11 cellular contexts compared by ENCODE assay signal in the genomic region with DNA sequence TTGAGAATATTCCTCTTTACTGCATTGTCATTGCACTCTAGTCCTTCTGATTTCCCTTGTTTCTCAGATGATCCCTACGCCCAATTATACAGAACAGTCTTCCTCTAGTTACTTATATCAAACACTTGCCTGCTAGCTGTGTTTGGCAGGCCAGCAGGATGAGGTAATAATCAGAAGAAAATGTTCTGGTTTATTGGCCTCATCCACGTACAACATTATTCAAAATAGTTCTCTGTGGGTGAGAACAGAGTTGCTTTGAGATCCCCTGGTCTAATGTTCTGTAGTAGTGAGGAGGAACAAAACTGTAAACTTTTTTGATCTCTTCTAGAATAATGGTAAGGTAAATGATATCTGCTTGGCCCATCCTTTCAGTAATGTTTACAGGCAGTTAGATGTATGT. TPM values are rescaled to one million over a fixed set of nuclear protein-coding genes. Genes with fewer than 3 reads are reported as not detected.
DNase-seq lines count a peak whose midpoint lies in the region; ATAC-seq and FAIRE-seq lines count a peak whose summit lies in the region.
"Had no signal": no experiment of that assay in that cellular context is flagged by ENCODE, and none has a peak within 500 bp of the region (broad histone marks: within the 10 kb centered on the region; RNA-seq: fewer than 3 reads in every experiment).

No MANE protein-coding gene starts in this region.

- intact Hi-C loops in left cardiac atrium (cut with DNase I) = loop anchor here (5.0 to 10.0 kb wide), 3 partner anchors 111 to 396 kb away; no protein-coding TSS in a partner anchor

- H3K27ac ChIP-seq in skin epidermis = peak overlapping the region in 18 of 21 experiments; percentile 2 to 80 (median 66)

- peak; percentile 74 for FAIRE-seq in GM18507 (lab: Jason Lieb, UNC)

- H3K4me1 Mint-ChIP-seq in activated naive CD8-positive, alpha-beta T cell treated with anti-CD3 and anti-CD28 coated beads for 36 hours = peaks cover 71% of the 10 kb centered on the region

- ATAC-seq in left cardiac atrium = peak; percentile 35 to 67
- no peak for ATAC-seq in HG03045 (IDR thresholded peaks at IDR 0.05; ENCODE audit: unreplicated experiment)
- no peak for ATAC-seq in GM19035 (IDR thresholded peaks at IDR 0.05; ENCODE audit: unreplicated experiment)

- H3K27ac Mint-ChIP-seq in activated naive CD8-positive, alpha-beta T cell treated with anti-CD3 and anti-CD28 coated beads for 36 hours = peak overlapping the region; percentile 29

- no peak overlapping the region for H3K4me3 ChIP-seq in skin epidermis
- H3K4me3 ChIP-seq: lung had no signal

- H3K4me3 Mint-ChIP-seq in activated naive CD8-positive, alpha-beta T cell treated with anti-CD3 and anti-CD28 coated beads for 36 hours = no peak overlapping the region

- no peaks in the 10 kb centered on the region for H3K36me3 Mint-ChIP-seq in activated naive CD8-positive, alpha-beta T cell treated with anti-CD3 and anti-CD28 coated beads for 36 hours

- no peaks in the 10 kb centered on the region for H3K9me3 Mint-ChIP-seq in activated naive CD8-positive, alpha-beta T cell treated with anti-CD3 and anti-CD28 coated beads for 36 hours

- DNase-seq in GM18507 (ENCODE audit: extremely low spot score, insufficient read length, low read depth) = no peak
- DNase-seq in activated naive CD8-positive, alpha-beta T cell treated with anti-CD3 and anti-CD28 coated beads for 36 hours = no peak
- DNase-seq in left cardiac atrium = peak; percentile 24
- no peak for DNase-seq in stimulated activated CD4-positive, alpha-beta T cell treated with anti-CD3 and anti-CD28 coated beads, Interleukin-1b, Interleukin-23, amount 100 ng/mL, for 48 hours
- no peak for DNase-seq in UCSD-AML1 (lab: John Stamatoyannopoulos, UW; ENCODE audit: unreplicated experiment)
- DNase-seq: NCI-H1092; stimulated activated CD4-positive, alpha-beta T cell treated with anti-CD3 and anti-CD28 coated beads, Interleukin-2, amount 100 ng/mL, for 24 hours had no signal

- no peaks in the 10 kb centered on the region for H3K27me3 Mint-ChIP-seq in activated naive CD8-positive, alpha-beta T cell treated with anti-CD3 and anti-CD28 coated beads for 36 hours

RNA-seq across cellular contexts. Expression of gene C1orf105, which starts 22.3 kb away (rescaled TPM):
- total RNA-seq in activated naive CD8-positive, alpha-beta T cell treated with anti-CD3 and anti-CD28 coated beads for 36 hours = not detected
- 10 to 100 TPM in 1 of 2 donors, 1 to 10 TPM in 1; 7.1 to 19.9 TPM for total RNA-seq in left cardiac atrium
- total RNA-seq: lung had no signal

RNA-seq across cellular contexts. Expression of gene PIGC, which starts 45.7 kb away (rescaled TPM):
- 10 to 100 TPM; 18.5 to 20.1 TPM for total RNA-seq in activated naive CD8-positive, alpha-beta T cell treated with anti-CD3 and anti-CD28 coated beads for 36 hours
- total RNA-seq in left cardiac atrium = 10 to 100 TPM; 12.4 to 14.6 TPM

Comparison
In these comparisons a context has a peak if more than half of its experiments do, and no peak if none do; other contexts are left out.
1. ATAC-seq: peak in left cardiac atrium (2 of 2); none in HG03045 (single experiment) and GM19035 (single experiment).
2. RNA of gene C1orf105, which starts 22.3 kb away (total RNA-seq): 7.1 to 19.9 TPM in left cardiac atrium; not detected in activated naive CD8-positive, alpha-beta T cell treated with anti-CD3 and anti-CD28 coated beads for 36 hours; every median in the first group is over 4 times any median in the second.